In genomic region chr15:32134777-32135307, GRCh38 we compare ENCODE assay signal across 23 cellular contexts.
"Had no signal": no experiment of that assay in that cellular context is flagged by ENCODE, and none has a peak within 500 bp of the region (broad histone marks: within the 10 kb centered on the region; RNA-seq: fewer than 3 reads in every experiment).

No MANE protein-coding gene starts in this region.

- H2AFZ ChIP-seq: neural progenitor cell had no signal

- DNase-seq: dorsolateral prefrontal cortex; effector CD4-positive, alpha-beta T cell; foreskin fibroblast; glutamatergic neuron; heart right ventricle; hippocampal formation; left cardiac atrium; left lung; mesenchymal stem cell; mucosa of descending colon; naive B cell; nucleus accumbens; right lobe of liver; small intestine; stimulated activated CD4-positive, alpha-beta T cell treated with anti-CD3 and anti-CD28 coated beads, Interleukin-15, amount 100 ng/mL, for 24 hours; stimulated activated CD4-positive, alpha-beta T cell treated with anti-CD3 and anti-CD28 coated beads, Interleukin-2, amount 100 ng/mL, for 48 hours; stimulated activated naive B cell treated with anti-CD40 and anti-IgM and Interleukin-4, amounts not matched to agents 10 μg/mL and 1 μg/mL and 100 μg/mL, for 72 hours; upper lobe of left lung; uterus had no signal

- H3K4me1 ChIP-seq: left lung, neural progenitor cell, right lobe of liver, tibial nerve, upper lobe of left lung, uterus had no signal

- H3K27me3 ChIP-seq: left lung, neural progenitor cell, right lobe of liver, tibial nerve, upper lobe of left lung, uterus had no signal

- H3K9ac ChIP-seq: neural progenitor cell had no signal

- H3K27ac ChIP-seq: dorsolateral prefrontal cortex, heart right ventricle, left lung, neural progenitor cell, right lobe of liver, thoracic aorta, tibial nerve, upper lobe of left lung, uterus had no signal

- H3K4me2 ChIP-seq: neural progenitor cell had no signal

- H3K4me3 ChIP-seq: heart right ventricle, left lung, mucosa of descending colon, neural progenitor cell, right lobe of liver, thoracic aorta, tibial nerve, upper lobe of left lung, uterus had no signal

- H3K9me3 ChIP-seq: heart right ventricle, left lung, mucosa of descending colon, right lobe of liver, thoracic aorta, upper lobe of left lung, uterus had no signal

- ATAC-seq: heart right ventricle; left cardiac atrium; left lung; mucosa of descending colon; natural killer cell treated with Interleukin-12 subunit alpha and Interleukin-12 subunit beta and Interleukin-15 and Interleukin-18, amount 100 ng/mL, for 72 hours; right lobe of liver; stimulated activated naive B cell treated with anti-CD40 and anti-IgM and Interleukin-4, amounts not matched to agents 10 μg/mL and 1 μg/mL and 100 μg/mL, for 72 hours had no signal

- H3K36me3 ChIP-seq: heart right ventricle, left lung, neural progenitor cell, right lobe of liver, thoracic aorta, tibial nerve, upper lobe of left lung, uterus had no signal
